11 cellular contexts compared by ENCODE assay signal in the genomic region with DNA sequence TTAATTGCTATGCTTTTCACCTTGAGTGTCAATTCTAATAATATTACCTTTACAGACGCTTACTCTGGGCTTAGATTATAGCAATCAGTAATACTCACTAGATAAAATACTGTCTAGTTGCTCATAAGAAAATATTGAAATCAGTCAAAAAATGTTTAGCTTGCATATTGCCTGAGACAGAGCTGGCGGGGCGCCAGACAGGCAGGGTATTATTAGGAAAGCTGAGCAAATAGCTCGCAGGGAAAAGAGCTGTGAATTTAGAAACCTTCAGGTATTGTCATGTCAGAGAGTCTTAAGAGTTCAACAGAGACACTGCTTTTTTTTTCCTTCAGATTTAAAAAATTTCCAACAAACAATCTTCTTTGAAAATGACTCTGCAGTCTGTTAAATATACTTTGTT.
DNase-seq lines count a peak whose midpoint lies in the region; ATAC-seq, FAIRE-seq and TF ChIP-seq lines count a peak whose summit lies in the region.
"Had no signal": no experiment of that assay in that cellular context is flagged by ENCODE, and none has a peak within 500 bp of the region (broad histone marks: within the 10 kb centered on the region; RNA-seq: fewer than 3 reads in every experiment).

No MANE protein-coding gene starts in this region.

- H3K36me3 ChIP-seq in bronchial epithelial cell (ENCODE audit: control insufficient read depth, insufficient read depth, low read length) = no peaks in the 10 kb centered on the region
- peaks cover 5 to 13% of the 10 kb centered on the region in 2 donors for H3K36me3 ChIP-seq in muscle layer of duodenum (ENCODE audit: control insufficient read depth in 1 of 2, insufficient read depth in 2 of 2, low read length in 2 of 2)

- no peak for TF ChIP-seq CTCF in bronchial epithelial cell (IDR thresholded peaks at IDR 0.05; ENCODE audit: insufficient read depth, low read length, severe bottlenecking)

- H3K4me3 ChIP-seq in bronchial epithelial cell (ENCODE audit: low read depth, low read length) (no peak overlapping the region), muscle layer of duodenum (ENCODE audit: low read depth in 1 of 2, low read length in 2 of 2) (no peak overlapping the region)

- no peak for FAIRE-seq in bronchial epithelial cell (lab: Jason Lieb, UNC)
- FAIRE-seq: astrocyte had no signal

- H3K4me1 ChIP-seq in muscle layer of duodenum (ENCODE audit: control insufficient read depth in 1 of 2, insufficient read depth in 2 of 2, low read length in 2 of 2) = peaks cover 10 to 58% of the 10 kb centered on the region in 2 donors

- peak overlapping the region; percentile 45 for H3K27ac ChIP-seq in muscle layer of duodenum (ENCODE audit: low read length)

- ATAC-seq in GM18520 (IDR thresholded peaks at IDR 0.05; ENCODE audit: unreplicated experiment) = no peak
- no peak for ATAC-seq in GM21786 (IDR thresholded peaks at IDR 0.05; ENCODE audit: unreplicated experiment)
- no peak for ATAC-seq in HG03520 (IDR thresholded peaks at IDR 0.05; ENCODE audit: unreplicated experiment)

- H3K9me3 ChIP-seq in muscle layer of duodenum (ENCODE audit: control insufficient read depth in 1 of 2, low read length in 2 of 2) = no peaks in the 10 kb centered on the region

- DNase-seq in COR-L47 (lab: John Stamatoyannopoulos, UW) (peak; percentile 80), NCI-H1105 (lab: John Stamatoyannopoulos, UW) (peak; percentile 58), bronchial epithelial cell (ENCODE audit: low read depth) (peak; percentile 84)
- DNase-seq in activated CD4-positive, alpha-beta T cell treated with anti-CD3 and anti-CD28 coated beads for 1 hour = no peak
- DNase-seq: C1 segment of cervical spinal cord, SIG-M5 had no signal

- H3K27me3 ChIP-seq in bronchial epithelial cell (ENCODE audit: control insufficient read depth, insufficient read depth, low read length) (no peaks in the 10 kb centered on the region), muscle layer of duodenum (ENCODE audit: low read depth, low read length) (no peaks in the 10 kb centered on the region)
